Comparison of ENCODE assay signal across 1 cellular context in genomic region chr10:104332243-104333036, GRCh38.
TF ChIP-seq lines count a peak whose summit lies in the region.

No MANE protein-coding gene starts in this region.

TF ChIP-seq in GM12878, 131 proteins besides CTCF, POLR2A, EP300 and RAD21 (continued from another document):
- 0 out of 2 replicates have a peak, but pooled peaks have one; percentile 19 for TF ChIP-seq ZBTB40 (IDR thresholded peaks at IDR 0.05; ENCODE audit: borderline replicate concordance)
